Comparison of ENCODE assay signal across 19 cellular contexts in genomic region chr19:30363073-30363472, GRCh38. TPM values are rescaled to one million over a fixed set of nuclear protein-coding genes. Genes with fewer than 3 reads are reported as not detected.
DNase-seq lines count a peak whose midpoint lies in the region; ATAC-seq and TF ChIP-seq lines count a peak whose summit lies in the region.
"Had no signal": no experiment of that assay in that cellular context is flagged by ENCODE, and none has a peak within 500 bp of the region (broad histone marks: within the 10 kb centered on the region; RNA-seq: fewer than 3 reads in every experiment).

No MANE protein-coding gene starts in this region.

- no peak overlapping the region for H3K4me2 ChIP-seq in osteoblast (ENCODE audit: insufficient read depth, low read length)

- no peak for TF ChIP-seq CTCF in endodermal cell (conservative IDR thresholded peaks at IDR 0.05)
- no peak for TF ChIP-seq CTCF in osteoblast (IDR thresholded peaks at IDR 0.05; ENCODE audit: extremely low read depth, low read depth, low read length)

- H3K36me3 ChIP-seq in endodermal cell (ENCODE audit: control insufficient read depth, insufficient read depth, low read length) = no peaks in the 10 kb centered on the region
- no peaks in the 10 kb centered on the region for H3K36me3 ChIP-seq in osteoblast (ENCODE audit: insufficient read depth, low read length)
- H3K36me3 ChIP-seq: HAP-1 had no signal

- intact Hi-C loops in sciatic nerve (cut with DNase I) = no loop called here

- H3K4me1 Mint-ChIP-seq in endodermal cell = peaks cover 5% of the 10 kb centered on the region

- no peak for ATAC-seq in sciatic nerve

- H3K27ac ChIP-seq in endodermal cell (ENCODE audit: low read depth, low read length) (no peak overlapping the region), osteoblast (ENCODE audit: low read depth, low read length) (no peak overlapping the region)

- H3K36me3 Mint-ChIP-seq in endodermal cell (ENCODE audit: low read depth) = no peaks in the 10 kb centered on the region
- H3K36me3 Mint-ChIP-seq: CD4-positive, alpha-beta memory T cell had no signal

- no peaks in the 10 kb centered on the region for H4K20me1 ChIP-seq in osteoblast (ENCODE audit: insufficient read depth, low read length)

- no peak overlapping the region for H3K4me3 Mint-ChIP-seq in endodermal cell
- H3K4me3 Mint-ChIP-seq: CD4-positive, alpha-beta memory T cell; HFFc6 had no signal

- H3K9me3 ChIP-seq in endodermal cell (ENCODE audit: control insufficient read depth, low read length) (no peaks in the 10 kb centered on the region), osteoblast (ENCODE audit: low read depth, low read length) (no peaks in the 10 kb centered on the region)
- H3K9me3 ChIP-seq: HAP-1 had no signal

- DNase-seq in endodermal cell (peak; percentile 17), islet precursor cell (peak; percentile 14), osteoblast (ENCODE audit: insufficient read length, low spot score, missing footprints) (peak; percentile 21), sciatic nerve (ENCODE audit: low spot score) (peak; percentile 12), hypothalamus (lab: John Stamatoyannopoulos, UW) (no peak), HK-2 (ENCODE audit: unreplicated experiment) (no peak)
- DNase-seq: C1 segment of cervical spinal cord; Calu3; CD4-positive, alpha-beta memory T cell; COR-L47; DMS53; DMS79 treated with DMSO at 0.1 percent for 48 hours; GF-D8; GOT3; HFFc6 had no signal

- H3K27me3 ChIP-seq in endodermal cell (ENCODE audit: control insufficient read depth, insufficient read depth, low read length, poor library complexity, severe bottlenecking) = peaks cover 99% of the 10 kb centered on the region
- no peaks in the 10 kb centered on the region for H3K27me3 ChIP-seq in osteoblast (ENCODE audit: insufficient read depth, low read length)

- H3K4me3 ChIP-seq in endodermal cell (ENCODE audit: low read length) = no peak overlapping the region
- H3K4me3 ChIP-seq in osteoblast (ENCODE audit: insufficient read depth, low read length) = no peak overlapping the region
- H3K4me3 ChIP-seq: HAP-1 had no signal

- H3K79me2 ChIP-seq in osteoblast (ENCODE audit: insufficient read depth, low read length) = no peaks in the 10 kb centered on the region

- WGBS in endodermal cell (ENCODE audit: insufficient coverage in 1 of 2, insufficient read length in 1 of 2), 2 experiments = 93 to 96% methylated on average over 9 to 11 of the region's 11 CpGs

- no peak overlapping the region for H2AFZ ChIP-seq in osteoblast (ENCODE audit: low read length)

- no peaks in the 10 kb centered on the region for H3K9me3 Mint-ChIP-seq in endodermal cell
- H3K9me3 Mint-ChIP-seq: CD4-positive, alpha-beta memory T cell had no signal

- no peaks in the 10 kb centered on the region for H3K4me1 ChIP-seq in endodermal cell (ENCODE audit: control insufficient read depth, insufficient read depth, low read length)
- no peaks in the 10 kb centered on the region for H3K4me1 ChIP-seq in osteoblast (ENCODE audit: insufficient read depth, low read length)
- H3K4me1 ChIP-seq: HAP-1 had no signal

- no peak overlapping the region for H3K27ac Mint-ChIP-seq in endodermal cell
- H3K27ac Mint-ChIP-seq: CD4-positive, alpha-beta memory T cell; HFFc6 had no signal

- H3K9ac ChIP-seq in endodermal cell (ENCODE audit: extremely low read depth, low read length, poor library complexity, severe bottlenecking) = no peak overlapping the region

- H3K27me3 Mint-ChIP-seq in endodermal cell (ENCODE audit: insufficient read depth) = peaks cover 66% of the 10 kb centered on the region

RNA-seq across cellular contexts. Expression of gene ZNF536, which starts 9.1 kb away (rescaled TPM):
- total RNA-seq in endodermal cell = not detected
- polyA plus RNA-seq in endodermal cell (2013, experiment 1 of 2) = 5.0 TPM
- 4.8 TPM for polyA plus RNA-seq in endodermal cell (2013, experiment 2 of 2)
- not detected in 2 replicates for total RNA-seq in osteoblast
- 43.2 TPM for total RNA-seq in sciatic nerve
- total RNA-seq: A172, Calu3, G401, HFFc6 had no signal
- polyA plus RNA-seq: BJ; CD4-positive, alpha-beta memory T cell had no signal

Comparison
In these comparisons a context has a peak if more than half of its experiments do, and no peak if none do; other contexts are left out.
1. DNase-seq: peak in endodermal cell (single experiment), islet precursor cell (single experiment), osteoblast (single experiment) and sciatic nerve (single experiment); none in hypothalamus (0 of 51) and HK-2 (single experiment).
2. RNA of gene ZNF536, which starts 9.1 kb away (total RNA-seq): 43.2 TPM in sciatic nerve (single experiment); not detected in endodermal cell and not detected in osteoblast; every median in the first group is over 10 times any median in the second.